Comparison of ENCODE assay signal across 8 cellular contexts in the genomic region with DNA sequence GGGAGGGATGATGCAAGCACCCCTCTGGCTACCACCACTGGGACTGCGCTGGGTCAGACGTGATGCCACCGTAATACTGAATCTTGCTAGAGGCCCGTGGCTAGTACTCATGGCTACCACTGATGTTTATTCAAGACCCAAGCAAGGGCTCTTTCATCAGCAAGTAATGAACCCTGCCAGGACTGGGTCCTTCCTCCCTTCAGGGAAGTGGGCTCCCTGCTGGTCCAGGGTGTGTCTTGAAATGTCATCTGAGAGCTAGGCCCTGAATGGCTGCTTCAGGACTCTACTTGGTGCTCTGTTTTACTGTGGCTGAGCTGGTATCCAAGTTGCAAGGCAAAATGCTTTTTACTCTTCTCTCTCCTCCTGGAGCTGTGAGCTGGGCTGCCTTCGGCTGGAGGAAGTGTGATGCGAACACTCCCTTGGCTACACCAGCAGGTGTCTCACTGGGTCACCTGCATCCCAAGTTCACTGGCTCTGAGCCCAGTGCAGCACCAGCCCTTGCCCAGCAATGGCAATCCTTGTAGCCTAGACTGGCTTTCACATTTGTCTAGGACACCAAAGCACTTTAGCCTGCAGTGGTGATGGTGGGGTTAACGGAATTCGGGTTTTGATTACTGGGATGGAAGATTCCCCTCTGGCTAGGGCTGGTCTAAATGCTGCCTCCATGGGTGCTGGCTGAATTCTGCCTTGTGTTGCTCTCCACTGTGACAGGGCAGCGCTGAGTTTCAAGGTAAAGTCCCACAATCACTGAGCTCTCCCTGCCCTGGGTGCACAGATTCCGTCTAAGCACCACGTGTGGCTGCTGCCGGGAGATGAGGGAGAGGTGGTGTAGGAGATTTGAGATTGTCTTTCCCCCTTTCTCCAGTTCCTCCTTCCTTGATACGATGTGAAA.
DNase-seq lines count a peak whose midpoint lies in the region; ATAC-seq and TF ChIP-seq lines count a peak whose summit lies in the region.

No MANE protein-coding gene starts in this region.

- intact Hi-C loops in left colon (cut with DNase I, micrococcal nuclease): no loop called here

- H3K27me3 Mint-ChIP-seq in activated CD4-positive, alpha-beta T cell treated with anti-CD3 and anti-CD28 coated beads, Interleukin-2, amount 10 ng/mL, durations not matched to agents 7 days and 5 days: peaks cover 7% of the 10 kb centered on the region

- no peaks in the 10 kb centered on the region for H3K9me3 ChIP-seq in DND-41 (ENCODE audit: insufficient read depth, low read length, severe bottlenecking)

- H2AFZ ChIP-seq in DND-41 (ENCODE audit: low read depth, low read length): no peak overlapping the region

- H3K27ac Mint-ChIP-seq in activated CD4-positive, alpha-beta T cell treated with anti-CD3 and anti-CD28 coated beads, Interleukin-2, amount 10 ng/mL, durations not matched to agents 7 days and 5 days: no peak overlapping the region

- no peaks in the 10 kb centered on the region for H3K9me3 Mint-ChIP-seq in activated CD4-positive, alpha-beta T cell treated with anti-CD3 and anti-CD28 coated beads, Interleukin-2, amount 10 ng/mL, durations not matched to agents 7 days and 5 days

- no peaks in the 10 kb centered on the region for H3K4me1 ChIP-seq in DND-41 (ENCODE audit: insufficient read depth, low read length)

- no peaks in the 10 kb centered on the region for H3K36me3 ChIP-seq in DND-41 (ENCODE audit: insufficient read depth, low read length)

- H4K20me1 ChIP-seq in DND-41 (ENCODE audit: insufficient read depth, low read length): no peaks in the 10 kb centered on the region

- H3K79me2 ChIP-seq in DND-41 (ENCODE audit: insufficient read depth, low read length): no peaks in the 10 kb centered on the region

- no peak overlapping the region for H3K4me3 ChIP-seq in DND-41 (ENCODE audit: low read depth in 1 of 2, low read length in 2 of 2)

- CTCF ChIA-PET in activated CD4-positive, alpha-beta T cell treated with anti-CD3 and anti-CD28 coated beads, Interleukin-2, amount 10 ng/mL, durations not matched to agents 7 days and 5 days (lab: Charles Lee): interaction anchor here (0.9 kb wide), 1 partner anchor 155 kb away, joined by 3 read pairs; no protein-coding TSS in a partner anchor

- TF ChIP-seq CTCF in DND-41 (IDR thresholded peaks at IDR 0.05; ENCODE audit: borderline replicate concordance, extremely low read depth, low read length, poor library complexity, severe bottlenecking): peak; percentile 49

- H3K4me3 Mint-ChIP-seq in activated CD4-positive, alpha-beta T cell treated with anti-CD3 and anti-CD28 coated beads, Interleukin-2, amount 10 ng/mL, durations not matched to agents 7 days and 5 days: no peak overlapping the region

- H3K27me3 ChIP-seq in DND-41 (ENCODE audit: insufficient read depth, low read length, poor library complexity): peaks cover 3% of the 10 kb centered on the region

- DNase-seq in DND-41 (peak; percentile 11), LoVo (ENCODE audit: low spot score) (peak; percentile 61), left colon (peak; percentile 58 to 75), NOMO-1 treated with DMSO at 0.1 percent for 48 hours (lab: John Stamatoyannopoulos, UW; ENCODE audit: unreplicated experiment) (no peak), NCI-H1048 (lab: John Stamatoyannopoulos, UW) (no peak)
- peak; percentile 38 for DNase-seq in activated CD4-positive, alpha-beta T cell treated with anti-CD3 and anti-CD28 coated beads, Interleukin-2, amount 10 ng/mL, durations not matched to agents 7 days and 5 days

- POLR2A ChIA-PET in activated CD4-positive, alpha-beta T cell treated with anti-CD3 and anti-CD28 coated beads, Interleukin-2, amount 10 ng/mL, durations not matched to agents 7 days and 5 days (lab: Charles Lee): no interaction called here

- no peaks in the 10 kb centered on the region for H3K36me3 Mint-ChIP-seq in activated CD4-positive, alpha-beta T cell treated with anti-CD3 and anti-CD28 coated beads, Interleukin-2, amount 10 ng/mL, durations not matched to agents 7 days and 5 days (ENCODE audit: low read depth)

- no peak overlapping the region for H3K4me2 ChIP-seq in DND-41 (ENCODE audit: insufficient read depth, low read length)

- no peak overlapping the region for H3K27ac ChIP-seq in DND-41 (ENCODE audit: low read length)

- H3K9ac ChIP-seq in DND-41 (ENCODE audit: low read depth, low read length): no peak overlapping the region

- ATAC-seq in DND-41 (ENCODE audit: insufficient read depth, low read depth) (peak; percentile 50; the same call in 1 of the 3 replicates), left colon (peak; percentile 100), HG03196 (IDR thresholded peaks at IDR 0.05; ENCODE audit: unreplicated experiment) (no peak), HG02571 (IDR thresholded peaks at IDR 0.05; ENCODE audit: unreplicated experiment) (no peak)

- peaks cover 1% of the 10 kb centered on the region for H3K4me1 Mint-ChIP-seq in activated CD4-positive, alpha-beta T cell treated with anti-CD3 and anti-CD28 coated beads, Interleukin-2, amount 10 ng/mL, durations not matched to agents 7 days and 5 days

Comparison
In these comparisons a context has a peak if more than half of its experiments do, and no peak if none do; other contexts are left out.
1. ATAC-seq: peak in DND-41 (single experiment) and left colon (single experiment); none in HG03196 (single experiment) and HG02571 (single experiment).
2. DNase-seq: peak in DND-41 (single experiment), LoVo (single experiment), activated CD4-positive, alpha-beta T cell treated with anti-CD3 and anti-CD28 coated beads, Interleukin-2, amount 10 ng/mL, durations not matched to agents 7 days and 5 days (single experiment) and left colon (2 of 2); none in NOMO-1 treated with DMSO at 0.1 percent for 48 hours (single experiment) and NCI-H1048 (single experiment).